In genomic region chr14:62126885-62127478, GRCh38 we compare ENCODE assay signal across 8 cellular contexts.
DNase-seq lines count a peak whose midpoint lies in the region; ATAC-seq and TF ChIP-seq lines count a peak whose summit lies in the region.

No MANE protein-coding gene starts in this region.

- TF ChIP-seq CTCF in right atrium auricular region (IDR thresholded peaks at IDR 0.05), result peak; percentile 60 to 78

- intact Hi-C loops in CD4-positive, alpha-beta memory T cell (cut with micrococcal nuclease), result loop anchor here (1.0 to 10.0 kb wide), 4 partner anchors 233 to 1502 kb away; no protein-coding TSS in a partner anchor
- intact Hi-C loops in posterior vena cava (cut with DNase I), result loop anchor here in 1 of 2 donors (10.0 kb wide), 1 partner anchor 682 kb away; no protein-coding TSS in a partner anchor

- H3K36me3 Mint-ChIP-seq in CD4-positive, alpha-beta memory T cell, result no peaks in the 10 kb centered on the region
- H3K36me3 Mint-ChIP-seq in stimulated activated naive B cell treated with anti-CD40 and anti-IgM and Interleukin-4, amounts not matched to agents 10 μg/mL and 1 μg/mL and 100 μg/mL, for 72 hours, result no peaks in the 10 kb centered on the region

- ATAC-seq in GM18867 (IDR thresholded peaks at IDR 0.05; ENCODE audit: unreplicated experiment) (peak; percentile 71), HG03354 (IDR thresholded peaks at IDR 0.05; ENCODE audit: poor library complexity, severe bottlenecking, unreplicated experiment) (peak; percentile 90)
- peak; percentile 73 to 77 for ATAC-seq in stimulated activated naive B cell treated with anti-CD40 and anti-IgM and Interleukin-4, amounts not matched to agents 10 μg/mL and 1 μg/mL and 100 μg/mL, for 72 hours (replicated peaks)

- H3K9me3 ChIP-seq in CD4-positive, alpha-beta memory T cell (ENCODE audit: control insufficient read depth in 1 of 2, low read length in 2 of 2), result no peaks in the 10 kb centered on the region
- H3K9me3 ChIP-seq in adipocyte (ENCODE audit: control insufficient read depth, low read length) (no peaks in the 10 kb centered on the region), right atrium auricular region (no peaks in the 10 kb centered on the region)

- peaks cover 7% of the 10 kb centered on the region for H3K27me3 ChIP-seq in CD4-positive, alpha-beta memory T cell (ENCODE audit: insufficient read depth, low read length)
- peaks cover 8% of the 10 kb centered on the region for H3K27me3 ChIP-seq in adipocyte (replicated peaks; ENCODE audit: control insufficient read depth, insufficient read depth, low read length)
- H3K27me3 ChIP-seq in right atrium auricular region, result no peaks in the 10 kb centered on the region

- no peaks in the 10 kb centered on the region for H3K9me3 Mint-ChIP-seq in CD4-positive, alpha-beta memory T cell
- no peaks in the 10 kb centered on the region for H3K9me3 Mint-ChIP-seq in stimulated activated naive B cell treated with anti-CD40 and anti-IgM and Interleukin-4, amounts not matched to agents 10 μg/mL and 1 μg/mL and 100 μg/mL, for 72 hours

- peaks cover 21 to 22% of the 10 kb centered on the region in 2 donors for H3K27me3 Mint-ChIP-seq in CD4-positive, alpha-beta memory T cell
- H3K27me3 Mint-ChIP-seq in stimulated activated naive B cell treated with anti-CD40 and anti-IgM and Interleukin-4, amounts not matched to agents 10 μg/mL and 1 μg/mL and 100 μg/mL, for 72 hours, result peaks cover 13 to 16% of the 10 kb centered on the region in 2 donors

- H3K4me3 Mint-ChIP-seq in CD4-positive, alpha-beta memory T cell, result no peak overlapping the region
- H3K4me3 Mint-ChIP-seq in stimulated activated naive B cell treated with anti-CD40 and anti-IgM and Interleukin-4, amounts not matched to agents 10 μg/mL and 1 μg/mL and 100 μg/mL, for 72 hours, result no peak overlapping the region

- peak in 4 of 5 donors; percentile 16 to 34 (median 30) for DNase-seq in CD4-positive, alpha-beta memory T cell
- DNase-seq in NCI-H345 treated with DMSO at 0.1 percent for 48 hours (lab: John Stamatoyannopoulos, UW; ENCODE audit: unreplicated experiment), result peak; percentile 71
- peak; percentile 86 for DNase-seq in adipocyte (ENCODE audit: low read depth)
- no peak for DNase-seq in right atrium auricular region (ENCODE audit: low spot score)
- DNase-seq in stimulated activated naive B cell treated with anti-CD40 and anti-IgM and Interleukin-4, amounts not matched to agents 10 μg/mL and 1 μg/mL and 100 μg/mL, for 72 hours, result peak; percentile 4
- DNase-seq in posterior vena cava (ENCODE audit: low spot score), result no peak

- no peaks in the 10 kb centered on the region for H3K4me1 Mint-ChIP-seq in CD4-positive, alpha-beta memory T cell
- H3K4me1 Mint-ChIP-seq in stimulated activated naive B cell treated with anti-CD40 and anti-IgM and Interleukin-4, amounts not matched to agents 10 μg/mL and 1 μg/mL and 100 μg/mL, for 72 hours, result no peaks in the 10 kb centered on the region

- POLR2A ChIA-PET in CD4-positive, alpha-beta memory T cell (lab: Charles Lee; ENCODE audit: partially characterized antibody), result interaction anchor here (0.7 kb wide), 1 partner anchor 1449 kb away, joined by 3 read pairs; no protein-coding TSS in a partner anchor

- CTCF ChIA-PET in CD4-positive, alpha-beta memory T cell (lab: Charles Lee; ENCODE audit: partially characterized antibody), result interaction anchor here (0.7 to 2.5 kb wide), 17 partner anchors 9 to 831 kb away, joined by 3 to 8 read pairs (median 4); no protein-coding TSS in a partner anchor

- H3K36me3 ChIP-seq in CD4-positive, alpha-beta memory T cell (ENCODE audit: insufficient read depth, low read length), result no peaks in the 10 kb centered on the region
- H3K36me3 ChIP-seq in adipocyte (ENCODE audit: control insufficient read depth, insufficient read depth, low read length, severe bottlenecking) (no peaks in the 10 kb centered on the region), right atrium auricular region (no peaks in the 10 kb centered on the region)

- H3K27ac ChIP-seq in CD4-positive, alpha-beta memory T cell (ENCODE audit: low read depth, low read length), result no peak overlapping the region
- H3K27ac ChIP-seq in right atrium auricular region, result no peak overlapping the region

- no peak overlapping the region for H3K9ac ChIP-seq in adipocyte (ENCODE audit: low read length)

- H3K4me1 ChIP-seq in CD4-positive, alpha-beta memory T cell (ENCODE audit: insufficient read depth, low read length), result no peaks in the 10 kb centered on the region
- H3K4me1 ChIP-seq in adipocyte (ENCODE audit: control insufficient read depth, insufficient read depth, low read length) (peaks cover 3% of the 10 kb centered on the region), right atrium auricular region (no peaks in the 10 kb centered on the region)

- no peak overlapping the region for H3K4me3 ChIP-seq in CD4-positive, alpha-beta memory T cell (ENCODE audit: low read length in 2 of 2)
- H3K4me3 ChIP-seq in adipocyte (ENCODE audit: low read length), result no peak overlapping the region
- no peak overlapping the region for H3K4me3 ChIP-seq in right atrium auricular region

- no peak overlapping the region for H3K27ac Mint-ChIP-seq in CD4-positive, alpha-beta memory T cell
- H3K27ac Mint-ChIP-seq in stimulated activated naive B cell treated with anti-CD40 and anti-IgM and Interleukin-4, amounts not matched to agents 10 μg/mL and 1 μg/mL and 100 μg/mL, for 72 hours, result no peak overlapping the region

Comparison
In these comparisons a context has a peak if more than half of its experiments do, and no peak if none do; other contexts are left out.
1. DNase-seq: peak in CD4-positive, alpha-beta memory T cell (4 of 5), NCI-H345 treated with DMSO at 0.1 percent for 48 hours (single experiment), adipocyte (single experiment) and stimulated activated naive B cell treated with anti-CD40 and anti-IgM and Interleukin-4, amounts not matched to agents 10 μg/mL and 1 μg/mL and 100 μg/mL, for 72 hours (single experiment); none in right atrium auricular region (single experiment) and posterior vena cava (single experiment).
2. Peak in every context shown above with its lines, with median percentiles within 50 percentile points of each other: ATAC-seq.